ENCODE assay signal across 9 cellular contexts in the genomic region with DNA sequence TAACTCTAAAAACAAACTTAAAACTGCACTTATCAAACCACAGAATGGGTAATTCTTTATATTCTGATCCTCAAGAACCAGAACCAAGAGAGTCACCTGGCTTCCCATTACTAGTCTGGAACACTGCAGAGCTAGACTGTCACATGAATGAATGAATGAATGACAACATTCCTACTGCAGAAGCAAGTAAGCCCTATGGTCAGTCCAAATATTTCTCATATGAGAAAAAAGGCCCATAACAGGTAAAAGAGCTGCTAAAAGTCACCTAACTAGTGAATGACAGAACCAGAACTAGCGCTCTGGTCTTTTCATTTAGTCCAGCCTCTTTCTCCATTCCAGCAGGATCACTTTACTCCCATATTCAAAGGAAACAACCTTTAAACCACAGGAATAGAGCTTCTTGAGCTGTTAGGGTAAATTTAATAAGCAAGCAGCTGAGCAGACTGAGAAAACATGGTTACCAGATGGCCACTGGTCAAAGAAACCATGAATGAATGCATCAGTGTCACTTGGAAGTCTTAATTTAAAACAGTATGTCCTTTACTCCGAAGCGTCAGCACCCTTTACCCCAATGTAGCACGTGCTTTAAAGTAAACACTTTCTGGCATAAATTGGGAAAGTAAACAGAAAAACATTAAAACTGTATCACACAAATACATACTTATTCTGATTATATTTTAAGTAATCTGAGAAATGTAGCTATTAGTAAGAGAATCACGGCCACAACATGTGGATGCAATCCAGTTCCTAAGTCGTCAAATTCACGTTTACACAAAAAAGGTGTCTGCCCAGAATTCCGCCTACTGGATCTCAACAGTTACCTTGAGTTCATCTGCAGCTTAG. TPM values are rescaled to one million over a fixed set of nuclear protein-coding genes. Genes with fewer than 3 reads are reported as not detected.
DNase-seq lines count a peak whose midpoint lies in the region; ATAC-seq and TF ChIP-seq lines count a peak whose summit lies in the region.
"Had no signal": no experiment of that assay in that cellular context is flagged by ENCODE, and none has a peak within 500 bp of the region (broad histone marks: within the 10 kb centered on the region; RNA-seq: fewer than 3 reads in every experiment).

No MANE protein-coding gene starts in this region.

- peak overlapping the region; percentile 84 for H3K27ac Mint-ChIP-seq in activated naive CD8-positive, alpha-beta T cell treated with anti-CD3 and anti-CD28 coated beads for 36 hours

- H3K27ac ChIP-seq in left lung (no peak overlapping the region), transverse colon (peak overlapping the region; percentile 88 to 92 (median 91))

- H3K9me3 Mint-ChIP-seq in activated T-cell treated with anti-CD3 and anti-CD28 coated beads, Interleukin-2, amount 50 U/mL, for 4 hours, result no peaks in the 10 kb centered on the region
- no peaks in the 10 kb centered on the region for H3K9me3 Mint-ChIP-seq in activated naive CD8-positive, alpha-beta T cell treated with anti-CD3 and anti-CD28 coated beads for 36 hours

- no peak for TF ChIP-seq EP300 in transverse colon (IDR thresholded peaks at IDR 0.05; ENCODE audit: low read depth)

- TF ChIP-seq POLR2A in transverse colon (IDR thresholded peaks at IDR 0.05), result no peak

- H3K27me3 Mint-ChIP-seq in activated T-cell treated with anti-CD3 and anti-CD28 coated beads, Interleukin-2, amount 50 U/mL, for 4 hours (ENCODE audit: low read depth), result peaks cover 3% of the 10 kb centered on the region
- peaks cover 3% of the 10 kb centered on the region for H3K27me3 Mint-ChIP-seq in activated naive CD8-positive, alpha-beta T cell treated with anti-CD3 and anti-CD28 coated beads for 36 hours

- ATAC-seq in activated T-cell treated with anti-CD3 and anti-CD28 coated beads, Interleukin-2, amount 50 U/mL, for 4 hours, result no peak
- ATAC-seq in left lung (no peak), HG02852 (IDR thresholded peaks at IDR 0.05; ENCODE audit: unreplicated experiment) (no peak)

- 47 to 54% methylated on average over 7 to 8 of the region's 8 CpGs for WGBS in transverse colon (ENCODE audit: low coverage in 1 of 2), 2 donors

- TF ChIP-seq CTCF in left lung (IDR thresholded peaks at IDR 0.05) (no peak), transverse colon (IDR thresholded peaks at IDR 0.05) (no peak)

- no peak for DNase-seq in activated T-cell treated with anti-CD3 and anti-CD28 coated beads, Interleukin-2, amount 50 U/mL, for 4 hours
- DNase-seq in activated T-cell treated with anti-CD3 and anti-CD28 coated beads, Interleukin-2, amount 50 U/mL, for 1 hour, result no peak
- no peak for DNase-seq in activated naive CD8-positive, alpha-beta T cell treated with anti-CD3 and anti-CD28 coated beads for 36 hours
- DNase-seq in left lung (no peak), transverse colon (no peak), GDM1 (lab: John Stamatoyannopoulos, UW) (no peak), CD1c-positive myeloid dendritic cell (ENCODE audit: extremely low spot score) (no peak)
- DNase-seq: NCI-H2107 had no signal

- peaks cover 6 to 41% of the 10 kb centered on the region in 2 donors for H3K4me1 ChIP-seq in left lung
- H3K4me1 ChIP-seq in transverse colon, result peaks cover 8 to 47% (median 31%) of the 10 kb centered on the region in 4 donors

- peaks cover 57% of the 10 kb centered on the region for H3K4me1 Mint-ChIP-seq in activated T-cell treated with anti-CD3 and anti-CD28 coated beads, Interleukin-2, amount 50 U/mL, for 4 hours (ENCODE audit: low read depth)
- H3K4me1 Mint-ChIP-seq in activated naive CD8-positive, alpha-beta T cell treated with anti-CD3 and anti-CD28 coated beads for 36 hours, result peaks cover 57% of the 10 kb centered on the region

- H3K4me3 ChIP-seq in left lung, result peak overlapping the region; percentile 75 to 85
- peak overlapping the region in 3 of 4 donors; percentile 75 to 96 (median 89) for H3K4me3 ChIP-seq in transverse colon

- peak overlapping the region; percentile 90 for H3K4me3 Mint-ChIP-seq in activated T-cell treated with anti-CD3 and anti-CD28 coated beads, Interleukin-2, amount 50 U/mL, for 4 hours
- H3K4me3 Mint-ChIP-seq in activated naive CD8-positive, alpha-beta T cell treated with anti-CD3 and anti-CD28 coated beads for 36 hours, result peak overlapping the region; percentile 99

- H3K9me3 ChIP-seq in left lung (no peaks in the 10 kb centered on the region), transverse colon (no peaks in the 10 kb centered on the region)

- H3K27me3 ChIP-seq in left lung (no peaks in the 10 kb centered on the region), transverse colon (no peaks in the 10 kb centered on the region)

- intact Hi-C loops in left lung (cut with DNase I), result no loop called here
- intact Hi-C loops in transverse colon (cut with DNase I; ENCODE audit: low total_unique reads), result loop anchor here (5.0 kb wide), 1 partner anchor 309 kb away; no protein-coding TSS in a partner anchor

- peaks cover 0 to 9% of the 10 kb centered on the region in 2 donors for H3K36me3 ChIP-seq in left lung
- H3K36me3 ChIP-seq in transverse colon, result peaks cover 0 to 1% (median under 1%) of the 10 kb centered on the region in 4 donors

- no peaks in the 10 kb centered on the region for H3K36me3 Mint-ChIP-seq in activated T-cell treated with anti-CD3 and anti-CD28 coated beads, Interleukin-2, amount 50 U/mL, for 4 hours (ENCODE audit: insufficient read depth)
- peaks cover 3% of the 10 kb centered on the region for H3K36me3 Mint-ChIP-seq in activated naive CD8-positive, alpha-beta T cell treated with anti-CD3 and anti-CD28 coated beads for 36 hours

- in situ Hi-C loops in transverse colon (cut with MboI; ENCODE audit: low pct_ligation_motif_present in 1 of 4, low pct_unique_long_range_greater_than_20kb in 1 of 4, low sequenced_read_pairs in 3 of 4), result loop anchor here in 3 of 4 donors (5.0 to 10.0 kb wide), 2 partner anchors 307 to 314 kb away; no protein-coding TSS in a partner anchor

RNA-seq across cellular contexts. Expression of gene PREP, which starts 1.4 kb away (rescaled TPM):
- 10 to 100 TPM; 46.7 to 48.9 (median 47.5) TPM for total RNA-seq in activated T-cell treated with anti-CD3 and anti-CD28 coated beads, Interleukin-2, amount 50 U/mL, for 4 hours
- 10 to 100 TPM; 45.9 to 46.4 TPM for total RNA-seq in activated naive CD8-positive, alpha-beta T cell treated with anti-CD3 and anti-CD28 coated beads for 36 hours
- total RNA-seq in left lung (10 to 100 TPM; 34.9 to 36.6 TPM), transverse colon (10 to 100 TPM; 32.9 to 63.2 (median 41.2) TPM)

Comparison
In these comparisons a context has a peak if more than half of its experiments do, and no peak if none do; other contexts are left out.
1. H3K27ac ChIP-seq: peak in transverse colon (4 of 4); none in left lung (0 of 2).